ENCODE assay signal across 1 cellular context in genomic region chr5:127725673-127726072, GRCh38.
TF ChIP-seq lines count a peak whose summit lies in the region.

No MANE protein-coding gene starts in this region.

TF ChIP-seq in HepG2, 621 proteins besides CTCF, POLR2A, EP300 and RAD21 (continued from another document):
- TF ChIP-seq ATF5 (CRISPR knock-in tag; IDR thresholded peaks at IDR 0.05; ENCODE audit: low read depth), result no peak
TF ChIP-seq in HepG2: peak in this region for 2.
